In the genomic region with DNA sequence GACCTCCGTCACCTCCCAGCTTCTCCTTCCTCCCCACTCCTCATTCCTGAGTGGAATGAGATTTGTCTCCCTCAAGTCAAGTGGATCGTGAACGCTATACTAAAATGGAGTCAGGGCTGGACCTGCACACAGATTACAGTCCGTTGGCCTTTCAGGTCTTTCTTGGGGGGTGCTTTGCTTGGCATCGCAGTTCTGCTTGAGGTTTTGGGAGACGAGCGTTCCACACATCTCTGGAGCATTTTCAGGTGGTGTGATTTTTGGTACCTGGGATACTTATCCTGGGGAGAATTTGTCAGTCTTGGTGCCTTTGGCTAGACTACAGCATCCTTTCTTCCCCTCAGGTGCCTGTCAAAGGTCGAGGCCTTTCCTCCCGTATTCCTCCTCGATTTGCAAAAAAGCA, we compare ENCODE assay signal across 11 cellular contexts.
"Had no signal": no experiment of that assay in that cellular context is flagged by ENCODE, and none has a peak within 500 bp of the region (broad histone marks: within the 10 kb centered on the region; RNA-seq: fewer than 3 reads in every experiment).

No MANE protein-coding gene starts in this region.

- H3K27ac Mint-ChIP-seq: activated CD4-positive, alpha-beta memory T cell treated with anti-CD3 and anti-CD28 coated beads for 36 hours; activated naive CD4-positive, alpha-beta T cell treated with anti-CD3 and anti-CD28 coated beads, Interleukin-2, amount 10 ng/mL, durations not matched to agents 7 days and 5 days had no signal

- H3K27me3 ChIP-seq: esophagus squamous epithelium, SJCRH30, suprapubic skin, transverse colon had no signal

- H3K4me3 Mint-ChIP-seq: activated B cell treated with CpG ODN at 0.5 μM for 24 hours; activated CD4-positive, alpha-beta memory T cell treated with anti-CD3 and anti-CD28 coated beads for 36 hours; activated naive CD4-positive, alpha-beta T cell treated with anti-CD3 and anti-CD28 coated beads, Interleukin-2, amount 10 ng/mL, durations not matched to agents 7 days and 5 days; stimulated activated naive CD8-positive, alpha-beta T cell treated with anti-CD3 and anti-CD28 coated beads, Interleukin-15, Interleukin-2, amounts not matched to agents 100 ng/mL and 50 ng/mL, for 24 hours had no signal

- H3K4me3 ChIP-seq: esophagus squamous epithelium, SJCRH30, suprapubic skin, transverse colon had no signal

- H3K27ac ChIP-seq: esophagus squamous epithelium, SJCRH30, suprapubic skin, transverse colon had no signal

- H3K9me3 Mint-ChIP-seq: activated B cell treated with CpG ODN at 0.5 μM for 24 hours; activated CD4-positive, alpha-beta memory T cell treated with anti-CD3 and anti-CD28 coated beads for 36 hours; activated naive CD4-positive, alpha-beta T cell treated with anti-CD3 and anti-CD28 coated beads, Interleukin-2, amount 10 ng/mL, durations not matched to agents 7 days and 5 days; neural crest cell; stimulated activated naive CD8-positive, alpha-beta T cell treated with anti-CD3 and anti-CD28 coated beads, Interleukin-15, Interleukin-2, amounts not matched to agents 100 ng/mL and 50 ng/mL, for 24 hours had no signal

- H3K4me1 ChIP-seq: SJCRH30, transverse colon had no signal

- H3K9me3 ChIP-seq: esophagus squamous epithelium, SJCRH30, suprapubic skin, transverse colon had no signal

- DNase-seq: esophagus squamous epithelium, hippocampal formation had no signal

- H3K27me3 Mint-ChIP-seq: activated B cell treated with CpG ODN at 0.5 μM for 24 hours; activated CD4-positive, alpha-beta memory T cell treated with anti-CD3 and anti-CD28 coated beads for 36 hours; activated naive CD4-positive, alpha-beta T cell treated with anti-CD3 and anti-CD28 coated beads, Interleukin-2, amount 10 ng/mL, durations not matched to agents 7 days and 5 days; progenitor cell of endocrine pancreas; stimulated activated naive CD8-positive, alpha-beta T cell treated with anti-CD3 and anti-CD28 coated beads, Interleukin-15, Interleukin-2, amounts not matched to agents 100 ng/mL and 50 ng/mL, for 24 hours had no signal

- H3K4me1 Mint-ChIP-seq: activated B cell treated with CpG ODN at 0.5 μM for 24 hours, neural crest cell had no signal
